In the genomic region with DNA sequence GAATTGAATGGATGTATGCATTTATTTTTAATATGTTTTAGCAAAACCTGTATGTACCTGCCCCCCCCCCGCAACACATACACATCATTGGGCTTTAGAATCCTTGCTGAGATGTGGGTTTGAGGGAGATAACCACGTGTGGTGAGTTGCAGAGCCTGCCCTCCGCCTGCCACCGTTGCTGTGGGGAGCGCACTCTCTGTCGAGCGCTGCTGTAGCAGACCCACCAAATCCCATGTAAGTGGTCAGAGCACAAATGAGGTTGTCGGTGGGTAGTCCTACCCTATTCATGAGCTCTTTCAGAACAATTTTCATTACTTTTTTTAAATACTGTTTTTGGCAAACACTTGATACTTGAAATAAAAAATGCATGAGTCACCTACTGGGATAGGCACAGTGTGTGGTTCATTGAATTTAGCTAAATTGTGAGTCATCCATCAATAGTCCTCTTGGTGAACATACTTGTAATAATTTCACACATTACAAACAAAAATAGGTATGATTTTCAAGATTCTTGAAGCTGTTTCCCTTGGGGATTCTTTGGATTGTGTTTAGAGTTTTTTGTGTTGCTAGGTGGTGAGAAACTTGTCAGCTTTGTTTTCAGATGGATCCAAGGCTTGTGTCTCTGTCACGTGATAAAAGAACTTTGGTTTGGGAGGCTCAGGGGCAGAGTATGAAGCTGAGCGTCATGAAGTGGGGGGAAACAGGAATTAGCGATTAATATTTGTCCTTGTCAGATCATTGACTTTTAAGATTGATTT, we compare ENCODE assay signal across 11 cellular contexts.
DNase-seq lines count a peak whose midpoint lies in the region; ATAC-seq, FAIRE-seq and TF ChIP-seq lines count a peak whose summit lies in the region.
"Had no signal": no experiment of that assay in that cellular context is flagged by ENCODE, and none has a peak within 500 bp of the region (broad histone marks: within the 10 kb centered on the region; RNA-seq: fewer than 3 reads in every experiment).

No MANE protein-coding gene starts in this region.

- peaks cover 3% of the 10 kb centered on the region for H3K4me1 Mint-ChIP-seq in progenitor cell of endocrine pancreas (ENCODE audit: low read depth)
- H3K4me1 Mint-ChIP-seq in natural killer cell treated with Interleukin-12 subunit alpha and Interleukin-12 subunit beta and Interleukin-15 and Interleukin-18, amount 100 ng/mL, for 72 hours (ENCODE audit: low read depth in 2 of 2), result no peaks in the 10 kb centered on the region
- H3K4me1 Mint-ChIP-seq: CD8-positive, alpha-beta memory T cell had no signal

- peak in 1 of 2 experiments; percentile 13 for DNase-seq in A549 (ENCODE audit: low read depth in 1 of 2, low spot score in 1 of 2)
- DNase-seq in NCI-H226, result peak; percentile 36
- DNase-seq in fibroblast of pulmonary artery (ENCODE audit: low read depth), result peak; percentile 26
- no peak for DNase-seq in progenitor cell of endocrine pancreas (ENCODE audit: low spot score, unreplicated experiment)
- DNase-seq in SJCRH30, result no peak
- DNase-seq in cortex of kidney (lab: John Stamatoyannopoulos, UW), result no peak
- no peak for DNase-seq in natural killer cell treated with Interleukin-12 subunit alpha and Interleukin-12 subunit beta and Interleukin-15 and Interleukin-18, amount 100 ng/mL, for 72 hours (ENCODE audit: low spot score)

- no peaks in the 10 kb centered on the region for H3K27me3 ChIP-seq in SJCRH30

- no peaks in the 10 kb centered on the region for H3K36me3 Mint-ChIP-seq in progenitor cell of endocrine pancreas (ENCODE audit: insufficient read depth)
- H3K36me3 Mint-ChIP-seq in natural killer cell treated with Interleukin-12 subunit alpha and Interleukin-12 subunit beta and Interleukin-15 and Interleukin-18, amount 100 ng/mL, for 72 hours, result no peaks in the 10 kb centered on the region
- H3K36me3 Mint-ChIP-seq: CD8-positive, alpha-beta memory T cell had no signal

- TF ChIP-seq CTCF in A549 (IDR thresholded peaks at IDR 0.05), result no peak
- no peak for TF ChIP-seq CTCF in fibroblast of pulmonary artery (IDR thresholded peaks at IDR 0.05; ENCODE audit: low read length, missing control alignments)
- TF ChIP-seq CTCF in progenitor cell of endocrine pancreas (IDR thresholded peaks at IDR 0.05; ENCODE audit: unreplicated experiment), result no peak

- peaks cover 16% of the 10 kb centered on the region for H3K4me1 ChIP-seq in A549
- no peaks in the 10 kb centered on the region for H3K4me1 ChIP-seq in SJCRH30

- TF ChIP-seq EP300 in A549 (IDR thresholded peaks at IDR 0.05), result no peak

- peaks cover 56% of the 10 kb centered on the region for H3K27me3 Mint-ChIP-seq in progenitor cell of endocrine pancreas
- peaks cover 3 to 12% of the 10 kb centered on the region in 2 donors for H3K27me3 Mint-ChIP-seq in natural killer cell treated with Interleukin-12 subunit alpha and Interleukin-12 subunit beta and Interleukin-15 and Interleukin-18, amount 100 ng/mL, for 72 hours

- H3K27ac Mint-ChIP-seq in progenitor cell of endocrine pancreas, result no peak overlapping the region
- H3K27ac Mint-ChIP-seq in natural killer cell treated with Interleukin-12 subunit alpha and Interleukin-12 subunit beta and Interleukin-15 and Interleukin-18, amount 100 ng/mL, for 72 hours, result no peak overlapping the region
- H3K27ac Mint-ChIP-seq: CD8-positive, alpha-beta memory T cell had no signal

- no peak overlapping the region for H3K4me3 Mint-ChIP-seq in progenitor cell of endocrine pancreas (ENCODE audit: low read depth)
- H3K4me3 Mint-ChIP-seq in natural killer cell treated with Interleukin-12 subunit alpha and Interleukin-12 subunit beta and Interleukin-15 and Interleukin-18, amount 100 ng/mL, for 72 hours, result no peak overlapping the region
- H3K4me3 Mint-ChIP-seq: CD8-positive, alpha-beta memory T cell had no signal

- POLR2A ChIA-PET in A549 (lab: Yijun Ruan, JAX), result no interaction called here

- no peak for TF ChIP-seq POLR2A in A549 (IDR thresholded peaks at IDR 0.05; ENCODE audit: low read length)

- H3K4me3 ChIP-seq in A549, result no peak overlapping the region
- no peak overlapping the region for H3K4me3 ChIP-seq in fibroblast of pulmonary artery (replicated peaks; ENCODE audit: low read depth, low read length)
- no peak overlapping the region for H3K4me3 ChIP-seq in SJCRH30

- TF ChIP-seq RAD21 in A549 (conservative IDR thresholded peaks at IDR 0.05 in 1 of 2, IDR thresholded peaks at IDR 0.05 in 1 of 2), result no peak

- ATAC-seq in A549 (peak; percentile 19; a peak in 3 of 6 replicates), GM19395 (IDR thresholded peaks at IDR 0.05; ENCODE audit: unreplicated experiment) (peak; percentile 12)
- no peak for ATAC-seq in natural killer cell treated with Interleukin-12 subunit alpha and Interleukin-12 subunit beta and Interleukin-15 and Interleukin-18, amount 100 ng/mL, for 72 hours

- H3K27ac ChIP-seq in A549 (no peak overlapping the region), SJCRH30 (no peak overlapping the region)

- CTCF ChIA-PET in A549 (lab: Yijun Ruan, JAX), result interaction anchor here (0.5 to 5.9 kb wide), 47 partner anchors 9 to 1048 kb away, joined by 3 to 105 read pairs (median 4); a partner anchor contains a TSS

- peak overlapping the region; percentile 56 for H3K4me2 ChIP-seq in A549

- no peak for FAIRE-seq in A549 (lab: Jason Lieb, UNC)
- FAIRE-seq: HTR-8/SVneo, RCC 7860 had no signal

- no peaks in the 10 kb centered on the region for H3K9me3 Mint-ChIP-seq in progenitor cell of endocrine pancreas (ENCODE audit: low read depth)
- no peaks in the 10 kb centered on the region for H3K9me3 Mint-ChIP-seq in natural killer cell treated with Interleukin-12 subunit alpha and Interleukin-12 subunit beta and Interleukin-15 and Interleukin-18, amount 100 ng/mL, for 72 hours
- H3K9me3 Mint-ChIP-seq: CD8-positive, alpha-beta memory T cell had no signal

- WGBS in A549 (ENCODE audit: missing lambda C conversion rate), result 49% methylated on average over 11 of the region's 11 CpGs

- no peaks in the 10 kb centered on the region for H3K36me3 ChIP-seq in SJCRH30

- H3K9me3 ChIP-seq in A549, result no peaks in the 10 kb centered on the region
- H3K9me3 ChIP-seq in SJCRH30 (replicated peaks), result no peaks in the 10 kb centered on the region

TF ChIP-seq in A549, 52 proteins besides CTCF, POLR2A, EP300 and RAD21:
- TF ChIP-seq, protein P1, sequence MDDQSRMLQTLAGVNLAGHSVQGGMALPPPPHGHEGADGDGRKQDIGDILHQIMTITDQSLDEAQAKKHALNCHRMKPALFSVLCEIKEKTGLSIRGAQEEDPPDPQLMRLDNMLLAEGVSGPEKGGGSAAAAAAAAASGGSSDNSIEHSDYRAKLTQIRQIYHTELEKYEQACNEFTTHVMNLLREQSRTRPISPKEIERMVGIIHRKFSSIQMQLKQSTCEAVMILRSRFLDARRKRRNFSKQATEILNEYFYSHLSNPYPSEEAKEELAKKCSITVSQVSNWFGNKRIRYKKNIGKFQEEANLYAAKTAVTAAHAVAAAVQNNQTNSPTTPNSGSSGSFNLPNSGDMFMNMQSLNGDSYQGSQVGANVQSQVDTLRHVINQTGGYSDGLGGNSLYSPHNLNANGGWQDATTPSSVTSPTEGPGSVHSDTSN (IDR thresholded peaks at IDR 0.05), result no peak
- TF ChIP-seq HDAC2 (IDR thresholded peaks at IDR 0.05) (no peak), TP53 (CRISPR knock-in tag; IDR thresholded peaks at IDR 0.05) (no peak), FOSL2 (IDR thresholded peaks at IDR 0.05) (no peak), FOSL2 (CRISPR knock-in tag; IDR thresholded peaks at IDR 0.05) (peak; percentile 82)
- TF ChIP-seq, protein P2, sequence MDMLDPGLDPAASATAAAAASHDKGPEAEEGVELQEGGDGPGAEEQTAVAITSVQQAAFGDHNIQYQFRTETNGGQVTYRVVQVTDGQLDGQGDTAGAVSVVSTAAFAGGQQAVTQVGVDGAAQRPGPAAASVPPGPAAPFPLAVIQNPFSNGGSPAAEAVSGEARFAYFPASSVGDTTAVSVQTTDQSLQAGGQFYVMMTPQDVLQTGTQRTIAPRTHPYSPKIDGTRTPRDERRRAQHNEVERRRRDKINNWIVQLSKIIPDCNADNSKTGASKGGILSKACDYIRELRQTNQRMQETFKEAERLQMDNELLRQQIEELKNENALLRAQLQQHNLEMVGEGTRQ (IDR thresholded peaks at IDR 0.05), result peak; percentile 64
- TF ChIP-seq, protein P3, sequence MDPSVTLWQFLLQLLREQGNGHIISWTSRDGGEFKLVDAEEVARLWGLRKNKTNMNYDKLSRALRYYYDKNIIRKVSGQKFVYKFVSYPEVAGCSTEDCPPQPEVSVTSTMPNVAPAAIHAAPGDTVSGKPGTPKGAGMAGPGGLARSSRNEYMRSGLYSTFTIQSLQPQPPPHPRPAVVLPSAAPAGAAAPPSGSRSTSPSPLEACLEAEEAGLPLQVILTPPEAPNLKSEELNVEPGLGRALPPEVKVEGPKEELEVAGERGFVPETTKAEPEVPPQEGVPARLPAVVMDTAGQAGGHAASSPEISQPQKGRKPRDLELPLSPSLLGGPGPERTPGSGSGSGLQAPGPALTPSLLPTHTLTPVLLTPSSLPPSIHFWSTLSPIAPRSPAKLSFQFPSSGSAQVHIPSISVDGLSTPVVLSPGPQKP (IDR thresholded peaks at IDR 0.05; ENCODE audit: low read depth, low read length), result no peak

Comparison
In these comparisons a context has a peak if more than half of its experiments do, and no peak if none do; other contexts are left out.
1. ATAC-seq: peak in A549 (2 of 2) and GM19395 (single experiment); none in natural killer cell treated with Interleukin-12 subunit alpha and Interleukin-12 subunit beta and Interleukin-15 and Interleukin-18, amount 100 ng/mL, for 72 hours (0 of 2).
2. DNase-seq: peak in NCI-H226 (single experiment) and fibroblast of pulmonary artery (single experiment); none in progenitor cell of endocrine pancreas (single experiment), SJCRH30 (0 of 2), cortex of kidney (single experiment) and natural killer cell treated with Interleukin-12 subunit alpha and Interleukin-12 subunit beta and Interleukin-15 and Interleukin-18, amount 100 ng/mL, for 72 hours (single experiment).